1 cellular context compared by ENCODE assay signal in the genomic region with DNA sequence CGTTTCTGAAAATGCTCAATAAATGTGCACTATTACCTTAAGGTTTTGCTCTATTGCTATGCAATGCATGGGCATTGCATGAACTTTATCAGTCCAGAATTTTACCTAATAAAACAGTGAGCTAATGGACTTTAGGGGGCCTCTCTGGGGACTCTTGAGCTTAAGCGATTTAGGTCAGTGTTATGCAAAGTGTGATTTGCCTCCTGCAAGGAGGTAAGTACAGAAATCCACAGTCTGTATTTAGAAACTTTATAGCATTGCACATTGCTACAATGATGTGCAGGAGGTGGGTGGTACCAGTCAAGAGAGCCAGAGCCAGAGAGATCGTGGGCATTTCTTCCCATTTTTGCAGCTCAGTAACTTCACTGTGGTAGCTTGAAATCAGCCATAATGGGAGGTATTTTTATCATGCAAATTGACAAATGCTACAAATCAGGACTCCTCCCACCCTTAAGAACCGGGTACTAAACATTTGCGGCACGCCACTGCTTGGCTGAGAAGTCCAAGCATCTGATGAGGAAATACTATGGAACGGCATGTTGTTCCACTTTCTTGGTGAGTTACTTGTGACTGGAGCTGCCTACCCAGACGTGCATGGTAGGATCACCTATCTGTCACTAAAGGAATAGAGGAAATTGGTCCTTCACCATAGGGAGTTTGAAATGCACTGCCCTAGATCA.
TF ChIP-seq lines count a peak whose summit lies in the region.

No MANE protein-coding gene starts in this region.

TF ChIP-seq in GM23338, 12 proteins besides CTCF, POLR2A, EP300 and RAD21 (continued from another document):
- TF ChIP-seq, protein P1, sequence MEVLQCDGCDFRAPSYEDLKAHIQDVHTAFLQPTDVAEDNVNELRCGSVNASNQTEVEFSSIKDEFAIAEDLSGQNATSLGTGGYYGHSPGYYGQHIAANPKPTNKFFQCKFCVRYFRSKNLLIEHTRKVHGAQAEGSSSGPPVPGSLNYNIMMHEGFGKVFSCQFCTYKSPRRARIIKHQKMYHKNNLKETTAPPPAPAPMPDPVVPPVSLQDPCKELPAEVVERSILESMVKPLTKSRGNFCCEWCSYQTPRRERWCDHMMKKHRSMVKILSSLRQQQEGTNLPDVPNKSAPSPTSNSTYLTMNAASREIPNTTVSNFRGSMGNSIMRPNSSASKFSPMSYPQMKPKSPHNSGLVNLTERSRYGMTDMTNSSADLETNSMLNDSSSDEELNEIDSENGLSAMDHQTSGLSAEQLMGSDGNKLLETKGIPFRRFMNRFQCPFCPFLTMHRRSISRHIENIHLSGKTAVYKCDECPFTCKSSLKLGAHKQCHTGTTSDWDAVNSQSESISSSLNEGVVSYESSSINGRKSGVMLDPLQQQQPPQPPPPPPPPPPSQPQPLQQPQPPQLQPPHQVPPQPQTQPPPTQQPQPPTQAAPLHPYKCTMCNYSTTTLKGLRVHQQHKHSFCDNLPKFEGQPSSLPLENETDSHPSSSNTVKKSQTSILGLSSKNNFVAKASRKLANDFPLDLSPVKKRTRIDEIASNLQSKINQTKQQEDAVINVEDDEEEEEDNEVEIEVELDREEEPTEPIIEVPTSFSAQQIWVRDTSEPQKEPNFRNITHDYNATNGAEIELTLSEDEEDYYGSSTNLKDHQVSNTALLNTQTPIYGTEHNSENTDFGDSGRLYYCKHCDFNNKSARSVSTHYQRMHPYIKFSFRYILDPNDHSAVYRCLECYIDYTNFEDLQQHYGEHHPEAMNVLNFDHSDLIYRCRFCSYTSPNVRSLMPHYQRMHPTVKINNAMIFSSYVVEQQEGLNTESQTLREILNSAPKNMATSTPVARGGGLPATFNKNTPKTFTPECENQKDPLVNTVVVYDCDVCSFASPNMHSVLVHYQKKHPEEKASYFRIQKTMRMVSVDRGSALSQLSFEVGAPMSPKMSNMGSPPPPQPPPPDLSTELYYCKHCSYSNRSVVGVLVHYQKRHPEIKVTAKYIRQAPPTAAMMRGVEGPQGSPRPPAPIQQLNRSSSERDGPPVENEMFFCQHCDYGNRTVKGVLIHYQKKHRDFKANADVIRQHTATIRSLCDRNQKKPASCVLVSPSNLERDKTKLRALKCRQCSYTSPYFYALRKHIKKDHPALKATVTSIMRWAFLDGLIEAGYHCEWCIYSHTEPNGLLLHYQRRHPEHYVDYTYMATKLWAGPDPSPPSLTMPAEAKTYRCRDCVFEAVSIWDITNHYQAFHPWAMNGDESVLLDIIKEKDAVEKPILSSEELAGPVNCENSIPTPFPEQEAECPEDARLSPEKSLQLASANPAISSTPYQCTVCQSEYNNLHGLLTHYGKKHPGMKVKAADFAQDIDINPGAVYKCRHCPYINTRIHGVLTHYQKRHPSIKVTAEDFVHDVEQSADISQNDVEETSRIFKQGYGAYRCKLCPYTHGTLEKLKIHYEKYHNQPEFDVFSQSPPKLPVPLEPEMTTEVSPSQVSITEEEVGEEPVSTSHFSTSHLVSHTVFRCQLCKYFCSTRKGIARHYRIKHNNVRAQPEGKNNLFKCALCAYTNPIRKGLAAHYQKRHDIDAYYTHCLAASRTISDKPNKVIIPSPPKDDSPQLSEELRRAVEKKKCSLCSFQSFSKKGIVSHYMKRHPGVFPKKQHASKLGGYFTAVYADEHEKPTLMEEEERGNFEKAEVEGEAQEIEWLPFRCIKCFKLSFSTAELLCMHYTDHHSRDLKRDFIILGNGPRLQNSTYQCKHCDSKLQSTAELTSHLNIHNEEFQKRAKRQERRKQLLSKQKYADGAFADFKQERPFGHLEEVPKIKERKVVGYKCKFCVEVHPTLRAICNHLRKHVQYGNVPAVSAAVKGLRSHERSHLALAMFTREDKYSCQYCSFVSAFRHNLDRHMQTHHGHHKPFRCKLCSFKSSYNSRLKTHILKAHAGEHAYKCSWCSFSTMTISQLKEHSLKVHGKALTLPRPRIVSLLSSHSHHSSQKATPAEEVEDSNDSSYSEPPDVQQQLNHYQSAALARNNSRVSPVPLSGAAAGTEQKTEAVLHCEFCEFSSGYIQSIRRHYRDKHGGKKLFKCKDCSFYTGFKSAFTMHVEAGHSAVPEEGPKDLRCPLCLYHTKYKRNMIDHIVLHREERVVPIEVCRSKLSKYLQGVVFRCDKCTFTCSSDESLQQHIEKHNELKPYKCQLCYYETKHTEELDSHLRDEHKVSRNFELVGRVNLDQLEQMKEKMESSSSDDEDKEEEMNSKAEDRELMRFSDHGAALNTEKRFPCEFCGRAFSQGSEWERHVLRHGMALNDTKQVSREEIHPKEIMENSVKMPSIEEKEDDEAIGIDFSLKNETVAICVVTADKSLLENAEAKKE (CRISPR knock-in tag; IDR thresholded peaks at IDR 0.05): no peak
- TF ChIP-seq ZNF331 (CRISPR knock-in tag; IDR thresholded peaks at IDR 0.05; ENCODE audit: low read depth) (no peak), POLR2AphosphoS5 (IDR thresholded peaks at IDR 0.05; ENCODE audit: low read depth) (no peak), STAT1 (IDR thresholded peaks at IDR 0.05; ENCODE audit: unreplicated experiment) (no peak), ZNF114 (CRISPR knock-in tag; IDR thresholded peaks at IDR 0.05) (no peak), EZH2 (IDR thresholded peaks at IDR 0.05; ENCODE audit: low read depth, unreplicated experiment) (no peak), CREB1 (CRISPR knock-in tag; IDR thresholded peaks at IDR 0.05; ENCODE audit: low read depth) (no peak), NANOG (IDR thresholded peaks at IDR 0.05; ENCODE audit: borderline replicate concordance) (no peak), EZH2phosphoT487 (IDR thresholded peaks at IDR 0.05; ENCODE audit: unreplicated experiment) (no peak), JUNB (IDR thresholded peaks at IDR 0.05; ENCODE audit: unreplicated experiment) (no peak)
- TF ChIP-seq, protein P2, sequence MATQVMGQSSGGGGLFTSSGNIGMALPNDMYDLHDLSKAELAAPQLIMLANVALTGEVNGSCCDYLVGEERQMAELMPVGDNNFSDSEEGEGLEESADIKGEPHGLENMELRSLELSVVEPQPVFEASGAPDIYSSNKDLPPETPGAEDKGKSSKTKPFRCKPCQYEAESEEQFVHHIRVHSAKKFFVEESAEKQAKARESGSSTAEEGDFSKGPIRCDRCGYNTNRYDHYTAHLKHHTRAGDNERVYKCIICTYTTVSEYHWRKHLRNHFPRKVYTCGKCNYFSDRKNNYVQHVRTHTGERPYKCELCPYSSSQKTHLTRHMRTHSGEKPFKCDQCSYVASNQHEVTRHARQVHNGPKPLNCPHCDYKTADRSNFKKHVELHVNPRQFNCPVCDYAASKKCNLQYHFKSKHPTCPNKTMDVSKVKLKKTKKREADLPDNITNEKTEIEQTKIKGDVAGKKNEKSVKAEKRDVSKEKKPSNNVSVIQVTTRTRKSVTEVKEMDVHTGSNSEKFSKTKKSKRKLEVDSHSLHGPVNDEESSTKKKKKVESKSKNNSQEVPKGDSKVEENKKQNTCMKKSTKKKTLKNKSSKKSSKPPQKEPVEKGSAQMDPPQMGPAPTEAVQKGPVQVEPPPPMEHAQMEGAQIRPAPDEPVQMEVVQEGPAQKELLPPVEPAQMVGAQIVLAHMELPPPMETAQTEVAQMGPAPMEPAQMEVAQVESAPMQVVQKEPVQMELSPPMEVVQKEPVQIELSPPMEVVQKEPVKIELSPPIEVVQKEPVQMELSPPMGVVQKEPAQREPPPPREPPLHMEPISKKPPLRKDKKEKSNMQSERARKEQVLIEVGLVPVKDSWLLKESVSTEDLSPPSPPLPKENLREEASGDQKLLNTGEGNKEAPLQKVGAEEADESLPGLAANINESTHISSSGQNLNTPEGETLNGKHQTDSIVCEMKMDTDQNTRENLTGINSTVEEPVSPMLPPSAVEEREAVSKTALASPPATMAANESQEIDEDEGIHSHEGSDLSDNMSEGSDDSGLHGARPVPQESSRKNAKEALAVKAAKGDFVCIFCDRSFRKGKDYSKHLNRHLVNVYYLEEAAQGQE (IDR thresholded peaks at IDR 0.05; ENCODE audit: unreplicated experiment): no peak
